In the genomic region with DNA sequence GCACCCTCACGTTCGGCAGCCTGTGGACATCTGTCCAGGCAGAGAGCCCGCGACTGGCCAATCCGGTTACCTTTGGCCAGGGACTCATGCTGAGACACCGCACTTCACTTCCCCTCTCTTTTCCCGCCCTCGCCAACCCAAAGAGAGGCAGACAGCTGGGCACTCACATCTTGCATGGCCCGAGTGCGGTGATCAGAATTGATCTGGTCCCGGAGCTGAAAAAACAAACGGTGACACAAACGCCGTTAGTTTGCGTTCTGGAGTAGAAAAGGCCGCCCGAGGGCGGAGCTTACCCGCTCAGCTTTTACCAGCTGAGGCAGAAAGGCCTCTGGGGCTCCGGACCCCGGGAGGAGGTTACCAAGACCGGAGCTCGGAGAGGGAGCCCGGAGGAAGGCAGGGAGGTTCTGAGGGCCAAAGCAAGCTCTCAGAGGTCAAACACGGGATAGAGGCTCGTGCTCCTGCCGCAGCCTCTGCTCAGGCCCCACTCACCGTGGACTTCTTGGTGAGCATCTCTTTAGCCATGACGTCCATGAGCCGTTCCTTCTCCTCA, we compare ENCODE assay signal across 8 cellular contexts. TPM values are rescaled to one million over a fixed set of nuclear protein-coding genes. Genes with fewer than 3 reads are reported as not detected.
A peak's percentile ranks its signal among the peaks of the same experiment; 100 is the strongest.
DNase-seq lines count a peak whose midpoint lies in the region; ATAC-seq, FAIRE-seq and TF ChIP-seq lines count a peak whose summit lies in the region.

No MANE protein-coding gene starts in this region.

- H3K9me3 ChIP-seq in RWPE2 (ENCODE audit: severe bottlenecking) (no peaks in the 10 kb centered on the region), keratinocyte (ENCODE audit: control insufficient read depth, low read depth, low read length) (no peaks in the 10 kb centered on the region)

- no peaks in the 10 kb centered on the region for H3K9me1 ChIP-seq in keratinocyte (ENCODE audit: control insufficient read depth, extremely low read depth, insufficient read depth, low read length)

- H4K20me1 ChIP-seq in keratinocyte (ENCODE audit: control insufficient read depth, extremely low read depth, insufficient read depth, low read length): no peaks in the 10 kb centered on the region

- peak overlapping the region; percentile 95 for H2AFZ ChIP-seq in keratinocyte (ENCODE audit: control insufficient read depth, low read length)

- H3K9me3 Mint-ChIP-seq in brain: no peaks in the 10 kb centered on the region
- H3K9me3 Mint-ChIP-seq in stimulated activated memory B cell treated with anti-CD40 and anti-IgM and Interleukin-4, amounts not matched to agents 10 μg/mL and 1 μg/mL and 100 μg/mL, for 72 hours: no peaks in the 10 kb centered on the region

- H3K4me1 Mint-ChIP-seq in brain: peaks cover 23% of the 10 kb centered on the region
- H3K4me1 Mint-ChIP-seq in stimulated activated memory B cell treated with anti-CD40 and anti-IgM and Interleukin-4, amounts not matched to agents 10 μg/mL and 1 μg/mL and 100 μg/mL, for 72 hours: peaks cover 15% of the 10 kb centered on the region

- peak overlapping the region; percentile 89 for H3K9ac ChIP-seq in keratinocyte (ENCODE audit: control insufficient read depth, extremely low read depth, insufficient read depth, low read length)

- ATAC-seq in GM18519 (IDR thresholded peaks at IDR 0.05; ENCODE audit: low FRiP score, unreplicated experiment) (peak; percentile 17), HG03045 (IDR thresholded peaks at IDR 0.05; ENCODE audit: unreplicated experiment) (peak; percentile 30), RWPE2 (ENCODE audit: low read depth) (peak; percentile 20; the same call in 2 of the 3 replicates)
- ATAC-seq in stimulated activated memory B cell treated with anti-CD40 and anti-IgM and Interleukin-4, amounts not matched to agents 10 μg/mL and 1 μg/mL and 100 μg/mL, for 72 hours: peak; percentile 52

- H3K27me3 ChIP-seq in RWPE2 (ENCODE audit: insufficient read depth, poor library complexity, severe bottlenecking) (no peaks in the 10 kb centered on the region), keratinocyte (ENCODE audit: control insufficient read depth, extremely low read depth, insufficient read depth, low read length) (no peaks in the 10 kb centered on the region)

- H3K27ac Mint-ChIP-seq in brain: peak overlapping the region; percentile 95 to 98 (median 97)
- H3K27ac Mint-ChIP-seq in stimulated activated memory B cell treated with anti-CD40 and anti-IgM and Interleukin-4, amounts not matched to agents 10 μg/mL and 1 μg/mL and 100 μg/mL, for 72 hours: peak overlapping the region; percentile 90

- peaks cover 32% of the 10 kb centered on the region for H3K36me3 Mint-ChIP-seq in brain
- H3K36me3 Mint-ChIP-seq in stimulated activated memory B cell treated with anti-CD40 and anti-IgM and Interleukin-4, amounts not matched to agents 10 μg/mL and 1 μg/mL and 100 μg/mL, for 72 hours: peaks cover 21% of the 10 kb centered on the region

- H3K79me2 ChIP-seq in keratinocyte (ENCODE audit: control insufficient read depth, insufficient read depth, low read length): peaks cover 22% of the 10 kb centered on the region

- TF ChIP-seq CTCF in RWPE2 (IDR thresholded peaks at IDR 0.05; ENCODE audit: poor library complexity, severe bottlenecking) (no peak), brain (conservative IDR thresholded peaks at IDR 0.05) (no peak), keratinocyte (optimal IDR thresholded peaks at IDR 0.05 in 1 of 3, IDR thresholded peaks at IDR 0.05 in 1 of 3, conservative IDR thresholded peaks at IDR 0.05 in 1 of 3; ENCODE audit: extremely low read depth in 1 of 3, insufficient read depth in 2 of 3, low read length in 3 of 3) (no peak)

- in situ Hi-C loops in ACHN (cut with HindIII; ENCODE audit: low pct_ligation_motif_present, low pct_unique_long_range_greater_than_20kb, low sequenced_read_pairs): no loop called here

- peak overlapping the region; percentile 43 for H3K27ac ChIP-seq in RWPE2 (ENCODE audit: poor library complexity, severe bottlenecking)
- H3K27ac ChIP-seq in keratinocyte (ENCODE audit: control insufficient read depth, insufficient read depth, low read length): peak overlapping the region; percentile 74

- H3K4me3 Mint-ChIP-seq in brain: peak overlapping the region; percentile 95 to 100 (median 97)
- peak overlapping the region; percentile 90 for H3K4me3 Mint-ChIP-seq in stimulated activated memory B cell treated with anti-CD40 and anti-IgM and Interleukin-4, amounts not matched to agents 10 μg/mL and 1 μg/mL and 100 μg/mL, for 72 hours

- H3K4me2 ChIP-seq in keratinocyte (ENCODE audit: control insufficient read depth, extremely low read depth, insufficient read depth, low read depth, low read length): peak overlapping the region; percentile 77

- DNase-seq in ACHN (peak; percentile 29), RWPE2 (ENCODE audit: low spot score) (no peak), keratinocyte (ENCODE audit: low read depth, low spot score) (no peak), NCI-H2171 (lab: John Stamatoyannopoulos, UW) (no peak)

- no peak for FAIRE-seq in keratinocyte (lab: Jason Lieb, UNC)

- H3K36me3 ChIP-seq in RWPE2 (ENCODE audit: low read depth): peaks cover 44% of the 10 kb centered on the region
- H3K36me3 ChIP-seq in keratinocyte (ENCODE audit: control insufficient read depth in 2 of 2, extremely low read depth in 1 of 2, insufficient read depth in 2 of 2, low read length in 2 of 2): peaks cover 4 to 17% of the 10 kb centered on the region in 2 experiments

- dilution Hi-C loops in keratinocyte (cut with MboI; ENCODE audit: extremely low pct_ligation_motif_present, low sequenced_read_pairs): no loop called here

- H3K4me1 ChIP-seq in RWPE2 (ENCODE audit: insufficient read depth, poor library complexity, severe bottlenecking): peaks cover 5% of the 10 kb centered on the region
- H3K4me1 ChIP-seq in keratinocyte (ENCODE audit: control insufficient read depth, extremely low read depth, insufficient read depth, low read length): peaks cover 6% of the 10 kb centered on the region

- H3K4me3 ChIP-seq in RWPE2 (ENCODE audit: severe bottlenecking) (peak overlapping the region; percentile 60), keratinocyte (ENCODE audit: control insufficient read depth in 2 of 3, extremely low read depth in 1 of 3, insufficient read depth in 2 of 3, low read depth in 1 of 3, low read length in 3 of 3) (peak overlapping the region; percentile 94 to 97 (median 96))

- H3K27me3 Mint-ChIP-seq in brain: peaks cover 6% of the 10 kb centered on the region
- no peaks in the 10 kb centered on the region for H3K27me3 Mint-ChIP-seq in stimulated activated memory B cell treated with anti-CD40 and anti-IgM and Interleukin-4, amounts not matched to agents 10 μg/mL and 1 μg/mL and 100 μg/mL, for 72 hours

RNA-seq across cellular contexts. Expression of gene SF3A3, which starts 0.4 kb away (rescaled TPM):
- 88.2 TPM for polyA plus RNA-seq in brain (ENCODE audit: insufficient read depth, low read depth, low replicate concordance)
- polyA plus RNA-seq in keratinocyte: 26.4 to 47.0 TPM (median 44.5 TPM) in 3 replicates
- 125 TPM for polyA plus RNA-seq in keratinocyte (2011; ENCODE audit: low read depth)
- polyA plus RNA-seq in keratinocyte (2011; cell fraction: cytosol; rRNA removed): 27.8 and 45.9 TPM in 2 replicates
- 37.7 and 48.5 TPM in 2 replicates for polyA plus RNA-seq in keratinocyte (2011; cell fraction: nucleus; rRNA removed)
- polyA plus RNA-seq in keratinocyte (2012; ENCODE audit: low replicate concordance): 30.4 and 59.0 TPM in 2 replicates
- 7.8 to 38.2 TPM (median 21.6 TPM) in 3 replicates for polyA minus RNA-seq in keratinocyte
- polyA minus RNA-seq in keratinocyte (2011; cell fraction: cytosol; rRNA and poly(A)+ RNA removed): 37.4 TPM
- polyA minus RNA-seq in keratinocyte (2011; cell fraction: nucleus; rRNA and poly(A)+ RNA removed): 19.1 and 28.4 TPM in 2 replicates

RNA-seq across cellular contexts. Expression of gene FHL3, which starts 15.9 kb away (rescaled TPM):
- polyA plus RNA-seq in brain (ENCODE audit: insufficient read depth, low read depth, low replicate concordance): 12.8 TPM
- polyA plus RNA-seq in keratinocyte: 5.1 to 24.6 TPM (median 5.2 TPM) in 3 replicates
- polyA plus RNA-seq in keratinocyte (2011; ENCODE audit: low read depth): 6.6 TPM
- 9.0 and 16.5 TPM in 2 replicates for polyA plus RNA-seq in keratinocyte (2011; cell fraction: cytosol; rRNA removed)
- polyA plus RNA-seq in keratinocyte (2011; cell fraction: nucleus; rRNA removed): 10.2 and 14.7 TPM in 2 replicates
- polyA plus RNA-seq in keratinocyte (2012; ENCODE audit: low replicate concordance): 11.9 and 29.7 TPM in 2 replicates
- polyA minus RNA-seq in keratinocyte: 16.0 to 51.9 TPM (median 20.1 TPM) in 3 replicates
- polyA minus RNA-seq in keratinocyte (2011; cell fraction: cytosol; rRNA and poly(A)+ RNA removed): 16.7 TPM
- polyA minus RNA-seq in keratinocyte (2011; cell fraction: nucleus; rRNA and poly(A)+ RNA removed): 9.4 and 14.0 TPM in 2 replicates

RNA-seq across cellular contexts. Expression of gene UTP11, which starts 23.1 kb away (rescaled TPM):
- 29.6 TPM for polyA plus RNA-seq in brain (ENCODE audit: insufficient read depth, low read depth, low replicate concordance)
- 24.1 to 50.0 TPM (median 49.1 TPM) in 3 replicates for polyA plus RNA-seq in keratinocyte
- 145 TPM for polyA plus RNA-seq in keratinocyte (2011; ENCODE audit: low read depth)
- 26.4 and 35.2 TPM in 2 replicates for polyA plus RNA-seq in keratinocyte (2011; cell fraction: cytosol; rRNA removed)
- 24.5 and 39.0 TPM in 2 replicates for polyA plus RNA-seq in keratinocyte (2011; cell fraction: nucleus; rRNA removed)
- 31.7 and 64.5 TPM in 2 replicates for polyA plus RNA-seq in keratinocyte (2012; ENCODE audit: low replicate concordance)
- 5.7 to 12.6 TPM (median 7.4 TPM) in 3 replicates for polyA minus RNA-seq in keratinocyte
- 15.3 TPM for polyA minus RNA-seq in keratinocyte (2011; cell fraction: cytosol; rRNA and poly(A)+ RNA removed)
- polyA minus RNA-seq in keratinocyte (2011; cell fraction: nucleus; rRNA and poly(A)+ RNA removed): 6.4 and 13.8 TPM in 2 replicates

RNA-seq across cellular contexts. Expression of gene INPP5B, which starts 42.6 kb away (rescaled TPM):
- polyA plus RNA-seq in brain (ENCODE audit: insufficient read depth, low read depth, low replicate concordance) (8.8 TPM), keratinocyte (3.4 to 6.4 TPM (median 6.0 TPM) in 3 replicates)
- 3.0 TPM for polyA plus RNA-seq in keratinocyte (2011; ENCODE audit: low read depth)
- polyA plus RNA-seq in keratinocyte (2011; cell fraction: cytosol; rRNA removed): 2.3 and 3.9 TPM in 2 replicates
- polyA plus RNA-seq in keratinocyte (2011; cell fraction: nucleus; rRNA removed): 5.8 and 6.3 TPM in 2 replicates
- polyA plus RNA-seq in keratinocyte (2012; ENCODE audit: low replicate concordance): 3.0 and 4.1 TPM in 2 replicates
- polyA minus RNA-seq in keratinocyte: 3.5 to 5.9 TPM (median 5.2 TPM) in 3 replicates
- polyA minus RNA-seq in keratinocyte (2011; cell fraction: cytosol; rRNA and poly(A)+ RNA removed): 3.3 TPM
- 3.0 and 6.7 TPM in 2 replicates for polyA minus RNA-seq in keratinocyte (2011; cell fraction: nucleus; rRNA and poly(A)+ RNA removed)

RNA-seq across cellular contexts. Expression of gene POU3F1, which starts 57.1 kb away (rescaled TPM):
- polyA plus RNA-seq in brain (ENCODE audit: insufficient read depth, low read depth, low replicate concordance) (0.81 TPM), keratinocyte (0.32 to 1.3 TPM (median 0.59 TPM) in 3 replicates)
- 0.71 TPM for polyA plus RNA-seq in keratinocyte (2011; ENCODE audit: low read depth)
- polyA plus RNA-seq in keratinocyte (2011; cell fraction: cytosol; rRNA removed): 0.33 and 0.84 TPM in 2 replicates
- polyA plus RNA-seq in keratinocyte (2011; cell fraction: nucleus; rRNA removed): 0.52 and 1.7 TPM in 2 replicates
- polyA plus RNA-seq in keratinocyte (2012; ENCODE audit: low replicate concordance): 0.87 and 2.2 TPM in 2 replicates
- 0.61 to 0.72 TPM (median 0.63 TPM) in 3 replicates for polyA minus RNA-seq in keratinocyte
- 3.3 TPM for polyA minus RNA-seq in keratinocyte (2011; cell fraction: cytosol; rRNA and poly(A)+ RNA removed)
- polyA minus RNA-seq in keratinocyte (2011; cell fraction: nucleus; rRNA and poly(A)+ RNA removed): 1.7 and 1.8 TPM in 2 replicates
